21 cellular contexts compared by ENCODE assay signal in the genomic region with DNA sequence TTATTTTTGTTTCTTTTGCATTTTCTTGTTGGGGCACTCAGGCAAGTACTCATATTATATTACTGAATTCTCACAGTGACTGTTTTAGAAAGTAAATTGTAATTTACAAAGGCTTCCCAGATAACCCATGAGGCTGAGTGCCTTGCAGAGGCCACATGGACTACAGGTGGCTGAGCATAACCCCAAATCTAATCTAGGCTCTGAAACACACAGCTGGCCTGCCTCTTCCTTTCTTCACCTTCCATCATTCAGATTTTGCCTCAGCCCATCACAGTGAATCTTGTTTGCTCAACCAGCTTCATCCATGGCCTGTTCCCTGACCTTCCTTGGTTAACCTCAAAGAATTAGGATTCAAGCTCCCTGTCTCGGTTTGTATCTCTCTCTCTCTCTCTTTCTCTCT.
DNase-seq lines count a peak whose midpoint lies in the region; ATAC-seq, FAIRE-seq and TF ChIP-seq lines count a peak whose summit lies in the region.
"Had no signal": no experiment of that assay in that cellular context is flagged by ENCODE, and none has a peak within 500 bp of the region (broad histone marks: within the 10 kb centered on the region; RNA-seq: fewer than 3 reads in every experiment).

No MANE protein-coding gene starts in this region.

- BruUV-seq in GM12878 (replicated peaks; lab: Mats Ljungman, UMichigan): no TSS peak

- H3K9ac ChIP-seq in MM.1S (ENCODE audit: low read length): no peak overlapping the region
- no peak overlapping the region for H3K9ac ChIP-seq in GM12878 (ENCODE audit: control insufficient read depth, insufficient read depth, low read length)

- no peak for FAIRE-seq in GM12878 (lab: Jason Lieb, UNC)
- FAIRE-seq: A549, D721Med, H1, HTR-8/SVneo, K562 had no signal

- H3K27ac ChIP-seq in MM.1S (ENCODE audit: low read length) (peak overlapping the region; percentile 31; the same call in 1 of the 2 replicates), GM12878 (ENCODE audit: control insufficient read depth, insufficient read depth) (no peak overlapping the region)
- H3K27ac ChIP-seq: 22Rv1, A549, C4-2B had no signal

- TF ChIP-seq EP300 in GM12878 (IDR thresholded peaks at IDR 0.05; ENCODE audit: borderline replicate concordance in 1 of 2, control insufficient read depth in 1 of 2, low read depth in 2 of 2, low read length in 2 of 2): no peak

- no peaks in the 10 kb centered on the region for H3K9me2 ChIP-seq in MM.1S (replicated peaks; ENCODE audit: insufficient read depth, low read length)

- in situ Hi-C loops in GM12878 (cut with MboI): no loop called here

- no peak overlapping the region for H3K4me3 ChIP-seq in MM.1S (ENCODE audit: low read length)
- no peak overlapping the region for H3K4me3 ChIP-seq in GM12878
- H3K4me3 ChIP-seq: A549, K562 had no signal

- H3K9me3 ChIP-seq in MM.1S (replicated peaks; ENCODE audit: insufficient read depth, low read length) (no peaks in the 10 kb centered on the region), GM12878 (replicated peaks; ENCODE audit: control insufficient read depth, insufficient read depth, low read length) (no peaks in the 10 kb centered on the region; the same call in 2 of the 3 replicates)
- H3K9me3 ChIP-seq: A549, Caco-2 had no signal

- H3K36me3 ChIP-seq in MM.1S (replicated peaks; ENCODE audit: insufficient read depth, low read length) (no peaks in the 10 kb centered on the region), GM12878 (ENCODE audit: control insufficient read depth in 2 of 2, insufficient read depth in 2 of 2, low read length in 1 of 2) (no peaks in the 10 kb centered on the region)

- no peaks in the 10 kb centered on the region for H3K27me3 ChIP-seq in MM.1S (replicated peaks; ENCODE audit: insufficient read depth, low read length)
- H3K27me3 ChIP-seq in GM12878 (replicated peaks in 1 of 2; ENCODE audit: control insufficient read depth in 2 of 2, insufficient read depth in 2 of 2, low read length in 1 of 2): no peaks in the 10 kb centered on the region; a peak in 1 of 4 replicates

- POLR2A ChIA-PET in GM12878 (lab: Charles Lee): no interaction called here

- no peak for ATAC-seq in GM12878
- no peak for ATAC-seq in HG02642 (IDR thresholded peaks at IDR 0.05; ENCODE audit: poor library complexity, unreplicated experiment)
- ATAC-seq in GM21529 (IDR thresholded peaks at IDR 0.05; ENCODE audit: unreplicated experiment): no peak
- ATAC-seq: A549, K562 had no signal

- DNase-seq in NCI-H82 (lab: John Stamatoyannopoulos, UW) (peak; percentile 36), NCI-H82 treated with DMSO at 0.1 percent for 48 hours (lab: John Stamatoyannopoulos, UW; ENCODE audit: unreplicated experiment) (no peak), MM.1S (peak; percentile 36), GM12878 (ENCODE audit: low read depth, low spot score) (no peak), DMS 273 (lab: John Stamatoyannopoulos, UW; ENCODE audit: unreplicated experiment) (no peak)
- DNase-seq: Caco-2; CD4-positive, alpha-beta T cell; DMS153; DMS79; GF-D8; H9; IMR-90 had no signal

- H2AFZ ChIP-seq in MM.1S (ENCODE audit: low read length) (peak overlapping the region; percentile 14; the same call in 1 of the 2 replicates), GM12878 (ENCODE audit: control insufficient read depth, low read depth, low read length) (peak overlapping the region; percentile 3; the same call in 1 of the 2 replicates)

- intact Hi-C loops in GM12878 (cut with micrococcal nuclease; ENCODE audit: unreplicated experiment): no loop called here

- WGBS in GM12878 (ENCODE audit: insufficient coverage, insufficient replicate concordance, low lambda C conversion rate, missing lambda C conversion rate): 17% methylated on average over 1 of the region's 1 CpG

- TF ChIP-seq CTCF in MM.1S (IDR thresholded peaks at IDR 0.05; ENCODE audit: low read length) (no peak), GM12878 (IDR thresholded peaks at IDR 0.05 in 2 of 3, conservative IDR thresholded peaks at IDR 0.05 in 1 of 3; ENCODE audit: control insufficient read depth in 2 of 3, extremely low read depth in 1 of 3, insufficient read depth in 1 of 3, low read depth in 3 of 3, low read length in 3 of 3) (no peak)

- CTCF ChIA-PET in GM12878 (lab: Yijun Ruan, JAX): no interaction called here

- H3K4me1 ChIP-seq in MM.1S (ENCODE audit: low read length): peaks cover 58% of the 10 kb centered on the region
- H3K4me1 ChIP-seq in GM12878 (ENCODE audit: control insufficient read depth, insufficient read depth, low read length): no peaks in the 10 kb centered on the region; the same call in 1 of the 2 replicates
- H3K4me1 ChIP-seq: A549, Caco-2 had no signal

- H4K20me1 ChIP-seq in MM.1S (ENCODE audit: insufficient read depth, low read length) (no peaks in the 10 kb centered on the region), GM12878 (ENCODE audit: control insufficient read depth, insufficient read depth) (no peaks in the 10 kb centered on the region)

- TF ChIP-seq POLR2A in GM12878 (IDR thresholded peaks at IDR 0.05; ENCODE audit: low read depth, low read length): no peak

- H3F3A ChIP-seq in MM.1S (ENCODE audit: insufficient read depth, low read length): peaks cover 6% of the 10 kb centered on the region

- no peak for TF ChIP-seq RAD21 in GM12878 (IDR thresholded peaks at IDR 0.05; ENCODE audit: insufficient read depth, low read depth, low read length)

- 0 out of 2 replicates have a peak overlapping the region, but pooled peaks have one; percentile 13 for H3K4me2 ChIP-seq in MM.1S (ENCODE audit: low read depth, low read length)
- H3K4me2 ChIP-seq in GM12878 (ENCODE audit: control insufficient read depth, insufficient read depth): no peak overlapping the region
- H3K4me2 ChIP-seq: A549 had no signal

- H3K79me2 ChIP-seq in MM.1S (ENCODE audit: low read length) (no peaks in the 10 kb centered on the region), GM12878 (ENCODE audit: control insufficient read depth, insufficient read depth, low read length) (no peaks in the 10 kb centered on the region)

- RAD21 ChIA-PET in GM12878 (lab: Charles Lee; ENCODE audit: unreplicated experiment): no interaction called here

- SMC1A ChIA-PET in GM12878 (lab: Charles Lee; ENCODE audit: uncharacterized antibody, unreplicated experiment): no interaction called here

TF ChIP-seq in GM12878, 131 proteins besides CTCF, POLR2A, EP300 and RAD21:
- TF ChIP-seq DPF2 (IDR thresholded peaks at IDR 0.05) (no peak), TCF7 (IDR thresholded peaks at IDR 0.05; ENCODE audit: borderline replicate concordance) (no peak), CBX5 (IDR thresholded peaks at IDR 0.05; ENCODE audit: low read depth) (no peak)

Comparison
In these comparisons a context has a peak if more than half of its experiments do, and no peak if none do; other contexts are left out.
1. DNase-seq: peak in NCI-H82 (single experiment) and MM.1S (single experiment); none in NCI-H82 treated with DMSO at 0.1 percent for 48 hours (single experiment), GM12878 (single experiment) and DMS 273 (single experiment).